In genomic region chr15:74222705-74223104, GRCh38 we compare ENCODE assay signal across 22 cellular contexts. TPM values are rescaled to one million over a fixed set of nuclear protein-coding genes. Genes with fewer than 3 reads are reported as not detected.
DNase-seq lines count a peak whose midpoint lies in the region; ATAC-seq and TF ChIP-seq lines count a peak whose summit lies in the region.
"Had no signal": no experiment of that assay in that cellular context is flagged by ENCODE, and none has a peak within 500 bp of the region (broad histone marks: within the 10 kb centered on the region; RNA-seq: fewer than 3 reads in every experiment).

No MANE protein-coding gene starts in this region.

- no peaks in the 10 kb centered on the region for H3K9me3 ChIP-seq in iPS-15b (ENCODE audit: control insufficient read depth, insufficient read depth, low read length)
- H3K9me3 ChIP-seq: neutrophil, stomach had no signal

- peak; percentile 23 to 87 (median 79) for DNase-seq in NCI-H1417 (lab: John Stamatoyannopoulos, UW)
- DNase-seq in NCI-H1417 treated with DMSO at 0.1 percent for 48 hours (lab: John Stamatoyannopoulos, UW) = no peak
- DNase-seq in NCI-H2107 (lab: John Stamatoyannopoulos, UW) = peak; percentile 36
- DNase-seq in renal cortical epithelial cell (ENCODE audit: low read depth) = peak; percentile 40
- no peak for DNase-seq in CD14-positive monocyte (ENCODE audit: low spot score)
- DNase-seq: 8988T; activated CD4-positive, alpha-beta T cell treated with anti-CD3 and anti-CD28 coated beads, Interleukin-2, amount 10 ng/mL, durations not matched to agents 24 days and 14 days; activated naive CD8-positive, alpha-beta T cell treated with anti-CD3 and anti-CD28 coated beads, Interleukin-2, amount 10 ng/mL, durations not matched to agents 7 days and 5 days; DND-41; SHP77 treated with DMSO at 0.1 percent for 48 hours; stimulated activated CD4-positive, alpha-beta T cell treated with anti-CD3 and anti-CD28 coated beads, Interleukin-4, amount 100 ng/mL, for 4 hours; stomach; trophoblast cell had no signal

- intact Hi-C loops in CD14-positive monocyte (cut with micrococcal nuclease) = no loop called here

- no peaks in the 10 kb centered on the region for H3K36me3 ChIP-seq in iPS-15b (ENCODE audit: control insufficient read depth, insufficient read depth, low read length)
- H3K36me3 ChIP-seq: neutrophil, stomach had no signal

- peaks cover 26 to 50% (median 35%) of the 10 kb centered on the region in 3 donors for H3K27me3 Mint-ChIP-seq in CD14-positive monocyte (ENCODE audit: low read depth in 3 of 3)

- H3K27me3 ChIP-seq in iPS-15b (ENCODE audit: control insufficient read depth, insufficient read depth, low read length) = peaks cover 92% of the 10 kb centered on the region

- H3K4me3 Mint-ChIP-seq in CD14-positive monocyte = peak overlapping the region in 1 of 2 donors; percentile 16
- H3K4me3 Mint-ChIP-seq: activated CD4-positive, alpha-beta T cell treated with anti-CD3 and anti-CD28 coated beads, Interleukin-2, amount 10 ng/mL, durations not matched to agents 24 days and 14 days; activated naive CD8-positive, alpha-beta T cell treated with anti-CD3 and anti-CD28 coated beads, Interleukin-2, amount 10 ng/mL, durations not matched to agents 7 days and 5 days; activated T-helper 17 cell treated with anti-CD3 and anti-CD28 coated beads, Interleukin-2, amount 50 U/mL, for 72 hours; T-helper 1 cell treated with Interleukin-12 subunit alpha and Interleukin-12 subunit beta and Interleukin-4 antibody, amounts not matched to agents 30 μg/mL and 1 μg/mL, for 36 hours had no signal

- H3K4me1 Mint-ChIP-seq in CD14-positive monocyte = no peaks in the 10 kb centered on the region
- H3K4me1 Mint-ChIP-seq: activated CD4-positive, alpha-beta T cell treated with anti-CD3 and anti-CD28 coated beads, Interleukin-2, amount 10 ng/mL, durations not matched to agents 24 days and 14 days; activated T-helper 17 cell treated with anti-CD3 and anti-CD28 coated beads, Interleukin-2, amount 50 U/mL, for 72 hours had no signal

- H3K4me1 ChIP-seq in iPS-15b (ENCODE audit: control insufficient read depth, insufficient read depth, low read length) = peaks cover 23% of the 10 kb centered on the region

- H3K9me3 Mint-ChIP-seq in CD14-positive monocyte = no peaks in the 10 kb centered on the region
- H3K9me3 Mint-ChIP-seq: activated CD4-positive, alpha-beta T cell treated with anti-CD3 and anti-CD28 coated beads, Interleukin-2, amount 10 ng/mL, durations not matched to agents 24 days and 14 days; activated naive CD8-positive, alpha-beta T cell treated with anti-CD3 and anti-CD28 coated beads, Interleukin-2, amount 10 ng/mL, durations not matched to agents 7 days and 5 days; activated T-helper 17 cell treated with anti-CD3 and anti-CD28 coated beads, Interleukin-2, amount 50 U/mL, for 72 hours; T-helper 1 cell treated with Interleukin-12 subunit alpha and Interleukin-12 subunit beta and Interleukin-4 antibody, amounts not matched to agents 30 μg/mL and 1 μg/mL, for 36 hours had no signal

- H3K9ac ChIP-seq in iPS-15b (ENCODE audit: low read depth, low read length) = no peak overlapping the region

- H3K4me3 ChIP-seq in iPS-15b (ENCODE audit: low read depth, low read length) = peak overlapping the region; percentile 42
- H3K4me3 ChIP-seq: stomach had no signal

- no peak for TF ChIP-seq CTCF in CD14-positive monocyte (IDR thresholded peaks at IDR 0.05)

- no peaks in the 10 kb centered on the region for H3K36me3 Mint-ChIP-seq in CD14-positive monocyte
- H3K36me3 Mint-ChIP-seq: activated naive CD8-positive, alpha-beta T cell treated with anti-CD3 and anti-CD28 coated beads, Interleukin-2, amount 10 ng/mL, durations not matched to agents 7 days and 5 days had no signal

- ATAC-seq in GM21576 (IDR thresholded peaks at IDR 0.05; ENCODE audit: unreplicated experiment) (no peak), GM21723 (IDR thresholded peaks at IDR 0.05; ENCODE audit: unreplicated experiment) (no peak)
- ATAC-seq: activated T-helper 17 cell treated with anti-CD3 and anti-CD28 coated beads, Interleukin-2, amount 50 U/mL, for 72 hours; left lobe of liver had no signal

- H3K27ac Mint-ChIP-seq in CD14-positive monocyte = no peak overlapping the region
- H3K27ac Mint-ChIP-seq: activated CD4-positive, alpha-beta T cell treated with anti-CD3 and anti-CD28 coated beads, Interleukin-2, amount 10 ng/mL, durations not matched to agents 24 days and 14 days; activated naive CD8-positive, alpha-beta T cell treated with anti-CD3 and anti-CD28 coated beads, Interleukin-2, amount 10 ng/mL, durations not matched to agents 7 days and 5 days; activated T-helper 17 cell treated with anti-CD3 and anti-CD28 coated beads, Interleukin-2, amount 50 U/mL, for 72 hours; T-helper 1 cell treated with Interleukin-12 subunit alpha and Interleukin-12 subunit beta and Interleukin-4 antibody, amounts not matched to agents 30 μg/mL and 1 μg/mL, for 36 hours had no signal

RNA-seq across cellular contexts. Expression of gene CCDC33, which starts 13.4 kb away (rescaled TPM):
- total RNA-seq in renal cortical epithelial cell = not detected in 2 replicates
- not detected for polyA plus RNA-seq in CD14-positive monocyte
- total RNA-seq: activated CD4-positive, alpha-beta T cell treated with anti-CD3 and anti-CD28 coated beads, Interleukin-2, amount 10 ng/mL, durations not matched to agents 24 days and 14 days; activated T-helper 17 cell treated with anti-CD3 and anti-CD28 coated beads, Interleukin-2, amount 50 U/mL, for 72 hours; fibroblast of lung; left lobe of liver; pulmonary artery endothelial cell had no signal
- polyA plus RNA-seq: fibroblast of lung, stomach had no signal

RNA-seq across cellular contexts. Expression of gene STRA6, which starts 20.1 kb away (rescaled TPM):
- 0.45 and 0.69 TPM in 2 replicates for total RNA-seq in renal cortical epithelial cell
- polyA plus RNA-seq in CD14-positive monocyte = not detected
- total RNA-seq: activated CD4-positive, alpha-beta T cell treated with anti-CD3 and anti-CD28 coated beads, Interleukin-2, amount 10 ng/mL, durations not matched to agents 24 days and 14 days; activated naive CD8-positive, alpha-beta T cell treated with anti-CD3 and anti-CD28 coated beads, Interleukin-2, amount 10 ng/mL, durations not matched to agents 7 days and 5 days; activated T-helper 17 cell treated with anti-CD3 and anti-CD28 coated beads, Interleukin-2, amount 50 U/mL, for 72 hours; left lobe of liver; pulmonary artery endothelial cell had no signal
- polyA plus RNA-seq: fibroblast of lung had no signal

RNA-seq across cellular contexts. Expression of gene ISLR, which starts 49.2 kb away (rescaled TPM):
- total RNA-seq in renal cortical epithelial cell = 0.30 TPM in 1 of 2 replicates, not detected in the other
- not detected for polyA plus RNA-seq in CD14-positive monocyte
- total RNA-seq: activated CD4-positive, alpha-beta T cell treated with anti-CD3 and anti-CD28 coated beads, Interleukin-2, amount 10 ng/mL, durations not matched to agents 24 days and 14 days; activated naive CD8-positive, alpha-beta T cell treated with anti-CD3 and anti-CD28 coated beads, Interleukin-2, amount 10 ng/mL, durations not matched to agents 7 days and 5 days; activated T-helper 17 cell treated with anti-CD3 and anti-CD28 coated beads, Interleukin-2, amount 50 U/mL, for 72 hours; pulmonary artery endothelial cell had no signal

Comparison
In these comparisons a context has a peak if more than half of its experiments do, and no peak if none do; other contexts are left out.
1. DNase-seq: peak in NCI-H1417 (3 of 3), NCI-H2107 (single experiment) and renal cortical epithelial cell (single experiment); none in NCI-H1417 treated with DMSO at 0.1 percent for 48 hours (single experiment) and CD14-positive monocyte (single experiment).